In the genomic region with DNA sequence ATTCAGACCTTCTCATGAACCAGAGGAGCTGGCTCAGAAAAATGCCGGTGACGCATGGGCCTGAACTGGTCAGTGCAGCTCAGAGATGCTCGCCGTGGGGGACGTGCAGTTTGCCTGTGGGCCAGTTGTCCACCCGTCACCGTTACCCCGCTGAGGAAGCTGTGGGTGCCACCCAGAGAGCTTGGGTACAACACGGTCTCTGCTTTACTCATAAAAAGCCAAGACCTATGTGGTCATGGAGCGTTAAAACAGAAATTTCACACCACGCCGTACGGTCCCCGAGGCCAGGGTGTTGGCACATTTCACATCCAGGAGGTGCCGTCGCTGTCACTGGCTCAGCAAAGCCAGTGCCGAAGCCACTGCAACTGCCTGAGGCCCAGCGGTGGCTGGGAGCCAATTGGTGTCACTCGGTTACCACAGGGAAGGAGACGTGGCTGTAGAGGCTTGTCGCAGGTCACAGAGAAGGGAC, we compare ENCODE assay signal across 8 cellular contexts.
DNase-seq lines count a peak whose midpoint lies in the region; ATAC-seq and TF ChIP-seq lines count a peak whose summit lies in the region.

No MANE protein-coding gene starts in this region.

- H3K4me2 ChIP-seq in DOHH2 (ENCODE audit: low read length) (peak overlapping the region; percentile 96), PC-3 (ENCODE audit: low read length) (peak overlapping the region; percentile 76), mesendoderm (ENCODE audit: low read length) (no peak overlapping the region)

- H3K56ac ChIP-seq in mesendoderm (ENCODE audit: low read length) = no peak overlapping the region

- no TSS peak for BruUV-seq in PC-3 (replicated peaks; lab: Mats Ljungman, UMichigan)

- H3K36me3 ChIP-seq in DOHH2 (ENCODE audit: control insufficient read depth, low read length) (no peaks in the 10 kb centered on the region), PC-3 (ENCODE audit: low read depth, low read length) (no peaks in the 10 kb centered on the region), muscle layer of duodenum (ENCODE audit: control insufficient read depth in 1 of 2, insufficient read depth in 2 of 2, low read length in 2 of 2) (no peaks in the 10 kb centered on the region), tibial artery (no peaks in the 10 kb centered on the region), mesendoderm (ENCODE audit: control insufficient read depth, insufficient read depth, low read length) (no peaks in the 10 kb centered on the region)

- H3K9me2 ChIP-seq in DOHH2 (replicated peaks; ENCODE audit: control insufficient read depth, low read length) = no peaks in the 10 kb centered on the region
- no peaks in the 10 kb centered on the region for H3K9me2 ChIP-seq in PC-3 (replicated peaks; ENCODE audit: low read length)

- peaks cover 5% of the 10 kb centered on the region for H3F3A ChIP-seq in DOHH2 (ENCODE audit: control insufficient read depth, insufficient read depth)
- no peaks in the 10 kb centered on the region for H3F3A ChIP-seq in PC-3 (ENCODE audit: low read length, unreplicated experiment)

- H3K4me3 Mint-ChIP-seq in activated naive CD8-positive, alpha-beta T cell = peak overlapping the region; percentile 88

- H2BK15ac ChIP-seq in mesendoderm (replicated peaks; ENCODE audit: low read depth) = no peak overlapping the region

- H3K27ac ChIP-seq in DOHH2 (ENCODE audit: low read depth, low read length) = peak overlapping the region; percentile 84
- H3K27ac ChIP-seq in PC-3 (ENCODE audit: low read length) = peak overlapping the region; percentile 71
- peak overlapping the region; percentile 78 for H3K27ac ChIP-seq in muscle layer of duodenum (ENCODE audit: low read length)
- H3K27ac ChIP-seq in tibial artery = peak overlapping the region; percentile 83 to 93
- H3K27ac ChIP-seq in mesendoderm (ENCODE audit: low read depth, low read length) = no peak overlapping the region

- H2AK5ac ChIP-seq in mesendoderm (ENCODE audit: low read length) = no peak overlapping the region

- WGBS in mesendoderm (ENCODE audit: extremely low coverage, insufficient coverage, low lambda C conversion rate) = no CpG with 5 or more reads among the region's 21 CpGs

- H3K36me3 Mint-ChIP-seq in activated naive CD8-positive, alpha-beta T cell = no peaks in the 10 kb centered on the region

- H3K4ac ChIP-seq in mesendoderm (ENCODE audit: low read depth, low read length) = no peak overlapping the region

- CTCF ChIA-PET in PC-3 (lab: Charles Lee) = no interaction called here

- H4K20me1 ChIP-seq in DOHH2 (ENCODE audit: control insufficient read depth, insufficient read depth, low read depth, low read length) = no peaks in the 10 kb centered on the region
- no peaks in the 10 kb centered on the region for H4K20me1 ChIP-seq in PC-3 (ENCODE audit: low read length)

- H3K27me3 Mint-ChIP-seq in activated naive CD8-positive, alpha-beta T cell = no peaks in the 10 kb centered on the region

- peak; percentile 49 for ATAC-seq in PC-3
- ATAC-seq in GM18909 (IDR thresholded peaks at IDR 0.05; ENCODE audit: poor library complexity, unreplicated experiment) = no peak
- no peak for ATAC-seq in HG02678 (IDR thresholded peaks at IDR 0.05; ENCODE audit: unreplicated experiment)

- H4K8ac ChIP-seq in mesendoderm (ENCODE audit: low read depth, low read length) = no peak overlapping the region

- H3K4me3 ChIP-seq in DOHH2 (ENCODE audit: low read length) = peak overlapping the region; percentile 74
- peak overlapping the region; percentile 25 for H3K4me3 ChIP-seq in PC-3 (ENCODE audit: low read length)
- H3K4me3 ChIP-seq in muscle layer of duodenum (ENCODE audit: low read depth in 1 of 2, low read length in 2 of 2) = no peak overlapping the region
- H3K4me3 ChIP-seq in tibial artery = no peak overlapping the region
- H3K4me3 ChIP-seq in mesendoderm (ENCODE audit: low read length) = no peak overlapping the region

- H3K18ac ChIP-seq in mesendoderm (ENCODE audit: low read length) = no peak overlapping the region

- H2AFZ ChIP-seq in PC-3 (ENCODE audit: low read length) = peak overlapping the region; percentile 58

- DNase-seq in PC-3 = peak; percentile 52
- peak; percentile 83 to 94 for DNase-seq in tibial artery
- DNase-seq in mesendoderm = no peak

- no peaks in the 10 kb centered on the region for H3K27me3 ChIP-seq in DOHH2 (ENCODE audit: control insufficient read depth, low read length)
- H3K27me3 ChIP-seq in PC-3 (ENCODE audit: low read length) = no peaks in the 10 kb centered on the region
- no peaks in the 10 kb centered on the region for H3K27me3 ChIP-seq in muscle layer of duodenum (ENCODE audit: low read depth, low read length)
- H3K27me3 ChIP-seq in tibial artery = no peaks in the 10 kb centered on the region
- H3K27me3 ChIP-seq in mesendoderm (ENCODE audit: insufficient read depth, low read length, poor library complexity) = no peaks in the 10 kb centered on the region

- H3K27ac Mint-ChIP-seq in activated naive CD8-positive, alpha-beta T cell = peak overlapping the region; percentile 91

- H3K9me3 ChIP-seq in DOHH2 (ENCODE audit: control insufficient read depth, insufficient read depth, low read length) (peaks cover 13% of the 10 kb centered on the region; the same call in 1 of the 2 replicates), PC-3 (ENCODE audit: low read length) (no peaks in the 10 kb centered on the region), muscle layer of duodenum (ENCODE audit: control insufficient read depth in 1 of 2, low read length in 2 of 2) (no peaks in the 10 kb centered on the region), tibial artery (no peaks in the 10 kb centered on the region)

- H3K4me1 ChIP-seq in DOHH2 (ENCODE audit: control insufficient read depth, low read length) (peaks cover 42% of the 10 kb centered on the region), PC-3 (ENCODE audit: insufficient read depth, low read length) (peaks cover 18% of the 10 kb centered on the region), muscle layer of duodenum (ENCODE audit: control insufficient read depth in 1 of 2, insufficient read depth in 2 of 2, low read length in 2 of 2) (peaks cover 0 to 6% of the 10 kb centered on the region in 2 donors), tibial artery (peaks cover 16 to 90% (median 63%) of the 10 kb centered on the region in 4 donors), mesendoderm (ENCODE audit: control insufficient read depth, low read depth, low read length) (no peaks in the 10 kb centered on the region)

- H2BK120ac ChIP-seq in mesendoderm (ENCODE audit: low read depth, low read length) = no peak overlapping the region

- intact Hi-C loops in PC-3 (cut with micrococcal nuclease) = no loop called here
- intact Hi-C loops in tibial artery (cut with DNase I; ENCODE audit: low total_unique reads) = no loop called here

- no peaks in the 10 kb centered on the region for H3K79me2 ChIP-seq in DOHH2 (ENCODE audit: control insufficient read depth, low read length)
- H3K79me2 ChIP-seq in PC-3 (ENCODE audit: low read length) = no peaks in the 10 kb centered on the region
- no peaks in the 10 kb centered on the region for H3K79me2 ChIP-seq in mesendoderm (ENCODE audit: control insufficient read depth, insufficient read depth, low read length)

- peak overlapping the region; percentile 26; the same call in 1 of the 2 replicates for H3K9ac ChIP-seq in PC-3 (ENCODE audit: low read length)
- no peak overlapping the region for H3K9ac ChIP-seq in mesendoderm (ENCODE audit: low read length)

- no peak overlapping the region for H3K23ac ChIP-seq in mesendoderm (ENCODE audit: low read length)

- H3K4me1 Mint-ChIP-seq in activated naive CD8-positive, alpha-beta T cell (ENCODE audit: low read depth) = peaks cover 27% of the 10 kb centered on the region

- H4K5ac ChIP-seq in mesendoderm (ENCODE audit: low read length) = no peak overlapping the region

- H3K9me3 Mint-ChIP-seq in activated naive CD8-positive, alpha-beta T cell (ENCODE audit: low read depth) = no peaks in the 10 kb centered on the region

- TF ChIP-seq CTCF in DOHH2 (IDR thresholded peaks at IDR 0.05; ENCODE audit: low read depth, low read length, poor library complexity, severe bottlenecking) (no peak), PC-3 (conservative IDR thresholded peaks at IDR 0.05; ENCODE audit: low read depth, low read length) (no peak), tibial artery (IDR thresholded peaks at IDR 0.05) (no peak)

- POLR2A ChIA-PET in PC-3 (lab: Charles Lee; ENCODE audit: unreplicated experiment) = no interaction called here

- H3K79me1 ChIP-seq in mesendoderm (ENCODE audit: low read length) = no peaks in the 10 kb centered on the region

- no peak overlapping the region for H2BK5ac ChIP-seq in mesendoderm (ENCODE audit: low read length)

Comparison
In these comparisons a context has a peak if more than half of its experiments do, and no peak if none do; other contexts are left out.
1. H3K4me3 ChIP-seq: peak in DOHH2 (single experiment) and PC-3 (single experiment); none in muscle layer of duodenum (0 of 2), tibial artery (0 of 2) and mesendoderm (single experiment).